Comparison of ENCODE assay signal across 8 cellular contexts in the genomic region with DNA sequence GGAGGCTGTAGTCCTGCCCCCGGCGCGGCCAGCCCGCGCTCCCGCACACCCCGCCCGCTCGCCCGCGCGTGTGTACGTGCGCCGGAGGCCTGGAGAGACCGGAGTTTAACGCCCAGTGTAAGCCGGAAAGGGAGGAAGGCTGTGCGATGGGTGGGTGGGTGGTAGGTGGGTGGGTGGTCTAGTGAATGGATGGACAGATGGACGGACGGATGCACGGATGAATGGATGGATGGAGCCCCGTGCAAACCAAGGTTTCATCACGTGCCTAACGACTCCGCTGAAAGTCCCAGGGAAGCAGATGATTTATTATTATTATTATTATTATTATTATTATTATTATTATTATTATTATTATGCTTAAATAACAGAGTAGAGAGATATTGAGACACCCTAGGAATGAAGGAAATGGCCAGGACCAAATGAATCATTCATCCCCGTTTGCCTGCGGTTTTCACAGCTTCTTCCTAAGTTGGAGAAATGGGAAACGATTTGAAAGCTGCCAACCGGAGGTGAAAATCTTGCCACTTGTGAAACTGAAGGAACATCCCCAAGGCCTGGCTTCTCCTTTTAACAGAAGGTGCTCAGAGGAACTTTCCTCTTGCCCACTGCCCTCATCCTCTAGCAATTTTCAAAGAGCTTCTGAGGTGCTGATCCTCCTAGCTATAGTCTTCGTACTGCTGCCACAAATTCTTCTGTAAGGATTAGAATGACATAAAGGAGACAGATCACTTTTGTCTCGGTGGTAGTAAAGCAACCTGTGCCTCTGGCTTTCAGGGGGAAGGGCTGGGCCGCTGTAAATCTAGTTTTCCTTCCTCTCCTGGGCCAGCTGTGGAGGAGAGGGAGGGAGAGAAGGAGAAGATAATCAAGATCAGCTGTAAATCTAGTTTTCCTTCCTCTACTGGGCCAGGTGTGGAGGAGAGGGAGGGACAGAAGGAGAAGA. TPM values are rescaled to one million over a fixed set of nuclear protein-coding genes. Genes with fewer than 3 reads are reported as not detected.
DNase-seq lines count a peak whose midpoint lies in the region; ATAC-seq lines count a peak whose summit lies in the region.

No MANE protein-coding gene starts in this region.

- H3K9me3 Mint-ChIP-seq in activated T-cell treated with anti-CD3 and anti-CD28 coated beads, Interleukin-2, amount 50 U/mL, for 24 hours, result no peaks in the 10 kb centered on the region
- H3K9me3 Mint-ChIP-seq in activated naive CD8-positive, alpha-beta T cell treated with anti-CD3 and anti-CD28 coated beads, Interleukin-2, amount 10 ng/mL, durations not matched to agents 7 days and 5 days, result no peaks in the 10 kb centered on the region

- H3K4me1 ChIP-seq in thymus (ENCODE audit: control insufficient read depth, insufficient read depth, low read length), result no peaks in the 10 kb centered on the region

- peaks cover 30% of the 10 kb centered on the region for H3K27me3 ChIP-seq in thymus (ENCODE audit: control insufficient read depth, insufficient read depth)

- peaks cover 49% of the 10 kb centered on the region for H3K27me3 Mint-ChIP-seq in activated T-cell treated with anti-CD3 and anti-CD28 coated beads, Interleukin-2, amount 50 U/mL, for 24 hours
- H3K27me3 Mint-ChIP-seq in activated naive CD8-positive, alpha-beta T cell treated with anti-CD3 and anti-CD28 coated beads, Interleukin-2, amount 10 ng/mL, durations not matched to agents 7 days and 5 days, result peaks cover 41% of the 10 kb centered on the region

- H3K9me3 ChIP-seq in thymus (ENCODE audit: control insufficient read depth), result no peaks in the 10 kb centered on the region

- peak overlapping the region; percentile 6 for H3K4me3 Mint-ChIP-seq in activated T-cell treated with anti-CD3 and anti-CD28 coated beads, Interleukin-2, amount 50 U/mL, for 24 hours
- H3K4me3 Mint-ChIP-seq in activated naive CD8-positive, alpha-beta T cell treated with anti-CD3 and anti-CD28 coated beads, Interleukin-2, amount 10 ng/mL, durations not matched to agents 7 days and 5 days, result peak overlapping the region; percentile 38

- no peak overlapping the region for H3K27ac Mint-ChIP-seq in activated T-cell treated with anti-CD3 and anti-CD28 coated beads, Interleukin-2, amount 50 U/mL, for 24 hours
- no peak overlapping the region for H3K27ac Mint-ChIP-seq in activated naive CD8-positive, alpha-beta T cell treated with anti-CD3 and anti-CD28 coated beads, Interleukin-2, amount 10 ng/mL, durations not matched to agents 7 days and 5 days

- DNase-seq in activated T-cell treated with anti-CD3 and anti-CD28 coated beads, Interleukin-2, amount 50 U/mL, for 24 hours, result no peak
- no peak for DNase-seq in activated T-cell treated with anti-CD3 and anti-CD28 coated beads, Interleukin-2, amount 50 U/mL, for 48 hours
- DNase-seq in activated naive CD8-positive, alpha-beta T cell treated with anti-CD3 and anti-CD28 coated beads, Interleukin-2, amount 10 ng/mL, durations not matched to agents 7 days and 5 days, result no peak
- DNase-seq in iPS-NIHi7 (ENCODE audit: extremely low spot score), result peak; percentile 14
- DNase-seq in NCI-H345 treated with DMSO at 0.1 percent for 48 hours (lab: John Stamatoyannopoulos, UW; ENCODE audit: unreplicated experiment), result no peak
- DNase-seq in NOMO-1 treated with dmso at 0.1 percent for 144 hours (lab: John Stamatoyannopoulos, UW; ENCODE audit: unreplicated experiment), result no peak

- H3K4me3 ChIP-seq in thymus (ENCODE audit: low read length), result peak overlapping the region; percentile 24

- H3K36me3 ChIP-seq in thymus (ENCODE audit: control insufficient read depth, insufficient read depth), result no peaks in the 10 kb centered on the region

- H3K4me1 Mint-ChIP-seq in activated T-cell treated with anti-CD3 and anti-CD28 coated beads, Interleukin-2, amount 50 U/mL, for 24 hours (ENCODE audit: low read depth), result peaks cover 4% of the 10 kb centered on the region
- H3K4me1 Mint-ChIP-seq in activated naive CD8-positive, alpha-beta T cell treated with anti-CD3 and anti-CD28 coated beads, Interleukin-2, amount 10 ng/mL, durations not matched to agents 7 days and 5 days, result no peaks in the 10 kb centered on the region

- H3K27ac ChIP-seq in thymus (ENCODE audit: low read depth), result no peak overlapping the region

- ATAC-seq in activated naive CD8-positive, alpha-beta T cell treated with anti-CD3 and anti-CD28 coated beads, Interleukin-2, amount 10 ng/mL, durations not matched to agents 7 days and 5 days (ENCODE audit: low read depth), result no peak
- ATAC-seq in HG02610 (IDR thresholded peaks at IDR 0.05; ENCODE audit: unreplicated experiment), result no peak

- no peaks in the 10 kb centered on the region for H3K36me3 Mint-ChIP-seq in activated T-cell treated with anti-CD3 and anti-CD28 coated beads, Interleukin-2, amount 50 U/mL, for 24 hours (ENCODE audit: low read depth)
- no peaks in the 10 kb centered on the region for H3K36me3 Mint-ChIP-seq in activated naive CD8-positive, alpha-beta T cell treated with anti-CD3 and anti-CD28 coated beads, Interleukin-2, amount 10 ng/mL, durations not matched to agents 7 days and 5 days

- 7% methylated on average over 33 of the region's 33 CpGs for WGBS in thymus

- POLR2A ChIA-PET in activated naive CD8-positive, alpha-beta T cell treated with anti-CD3 and anti-CD28 coated beads, Interleukin-2, amount 10 ng/mL, durations not matched to agents 7 days and 5 days (lab: Charles Lee), result no interaction called here

RNA-seq across cellular contexts. Expression of gene RGS7, which starts 0.6 kb away (rescaled TPM):
- not detected for total RNA-seq in activated naive CD8-positive, alpha-beta T cell treated with anti-CD3 and anti-CD28 coated beads, Interleukin-2, amount 10 ng/mL, durations not matched to agents 7 days and 5 days
- polyA plus RNA-seq in thymus, result 0.07 TPM
